In the genomic region with DNA sequence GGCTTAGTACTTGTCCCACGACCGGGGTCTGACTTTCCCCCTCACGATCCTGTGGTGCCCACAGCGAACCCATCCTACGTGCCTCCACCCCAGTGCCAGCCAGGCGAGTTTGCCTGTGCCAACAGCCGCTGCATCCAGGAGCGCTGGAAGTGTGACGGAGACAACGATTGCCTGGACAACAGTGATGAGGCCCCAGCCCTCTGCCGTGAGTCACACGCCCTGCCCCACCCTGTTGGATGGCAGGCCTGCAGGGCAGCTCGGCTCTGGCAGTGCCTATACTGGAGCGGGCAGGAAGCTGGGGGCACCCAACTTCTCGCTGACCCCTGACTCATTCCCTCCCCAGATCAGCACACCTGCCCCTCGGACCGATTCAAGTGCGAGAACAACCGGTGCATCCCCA, we compare ENCODE assay signal across 19 cellular contexts. TPM values are rescaled to one million over a fixed set of nuclear protein-coding genes. Genes with fewer than 3 reads are reported as not detected.
DNase-seq lines count a peak whose midpoint lies in the region; ATAC-seq, FAIRE-seq and TF ChIP-seq lines count a peak whose summit lies in the region.
"Had no signal": no experiment of that assay in that cellular context is flagged by ENCODE, and none has a peak within 500 bp of the region (broad histone marks: within the 10 kb centered on the region; RNA-seq: fewer than 3 reads in every experiment).

No MANE protein-coding gene starts in this region.

- FAIRE-seq in bronchial epithelial cell (lab: Jason Lieb, UNC), result no peak

- H3K27me3 ChIP-seq in MG63 (no peaks in the 10 kb centered on the region), bronchial epithelial cell (ENCODE audit: control insufficient read depth, insufficient read depth, low read length) (no peaks in the 10 kb centered on the region), osteoblast (ENCODE audit: insufficient read depth, low read length) (no peaks in the 10 kb centered on the region), upper lobe of left lung (no peaks in the 10 kb centered on the region)

- no peak for TF ChIP-seq EP300 in upper lobe of left lung (IDR thresholded peaks at IDR 0.05)

- H3K79me2 ChIP-seq in osteoblast (ENCODE audit: insufficient read depth, low read length), result peaks cover 64% of the 10 kb centered on the region

- TF ChIP-seq POLR2A in upper lobe of left lung (IDR thresholded peaks at IDR 0.05), result no peak

- H3K4me3 ChIP-seq in MG63, result no peak overlapping the region
- no peak overlapping the region for H3K4me3 ChIP-seq in bronchial epithelial cell (ENCODE audit: low read depth, low read length)
- no peak overlapping the region for H3K4me3 ChIP-seq in osteoblast (ENCODE audit: insufficient read depth, low read length)
- H3K4me3 ChIP-seq in upper lobe of left lung, result no peak overlapping the region
- H3K4me3 ChIP-seq: lung had no signal

- peaks cover 86% of the 10 kb centered on the region for H3K36me3 ChIP-seq in MG63
- peaks cover 25% of the 10 kb centered on the region for H3K36me3 ChIP-seq in bronchial epithelial cell (ENCODE audit: control insufficient read depth, insufficient read depth, low read length)
- H3K36me3 ChIP-seq in osteoblast (ENCODE audit: insufficient read depth, low read length), result peaks cover 98% of the 10 kb centered on the region
- peaks cover 10 to 88% (median 45%) of the 10 kb centered on the region in 4 donors for H3K36me3 ChIP-seq in upper lobe of left lung

- H3K9me3 ChIP-seq in MG63, result no peaks in the 10 kb centered on the region
- no peaks in the 10 kb centered on the region for H3K9me3 ChIP-seq in osteoblast (ENCODE audit: low read depth, low read length)
- no peaks in the 10 kb centered on the region for H3K9me3 ChIP-seq in upper lobe of left lung

- H2AFZ ChIP-seq in osteoblast (ENCODE audit: low read length), result no peak overlapping the region

- peaks cover 21% of the 10 kb centered on the region for H3K4me1 ChIP-seq in osteoblast (ENCODE audit: insufficient read depth, low read length)
- H3K4me1 ChIP-seq in upper lobe of left lung, result no peaks in the 10 kb centered on the region

- WGBS in upper lobe of left lung, 2 donors, result 91 to 92% methylated on average over 13 to 19 of the region's 19 CpGs

- no peak overlapping the region for H3K4me2 ChIP-seq in osteoblast (ENCODE audit: insufficient read depth, low read length)

- H3K27ac ChIP-seq in osteoblast (ENCODE audit: low read depth, low read length), result peak overlapping the region; percentile 26
- H3K27ac ChIP-seq in upper lobe of left lung, result no peak overlapping the region
- H3K27ac ChIP-seq: VCaP had no signal

- H4K20me1 ChIP-seq in osteoblast (ENCODE audit: insufficient read depth, low read length), result peaks cover 54% of the 10 kb centered on the region

- DNase-seq in Daoy (ENCODE audit: low read depth) (peak; percentile 82), MG63 (peak; percentile 57), bronchial epithelial cell (ENCODE audit: low read depth) (peak; percentile 80), osteoblast (ENCODE audit: insufficient read length, low spot score, missing footprints) (peak; percentile 94), GM20000 (ENCODE audit: low spot score) (no peak), T-helper 9 cell (no peak), upper lobe of left lung (no peak)
- DNase-seq: activated CD8-positive, alpha-beta T cell treated with anti-CD3 and anti-CD28 coated beads for 36 hours; C1 segment of cervical spinal cord; H7; KBM-7; NCI-H1417; NCI-H226 had no signal

- TF ChIP-seq CTCF in bronchial epithelial cell (IDR thresholded peaks at IDR 0.05; ENCODE audit: insufficient read depth, low read length, severe bottlenecking) (no peak), osteoblast (IDR thresholded peaks at IDR 0.05; ENCODE audit: extremely low read depth, low read depth, low read length) (no peak), GM20000 (IDR thresholded peaks at IDR 0.05; ENCODE audit: extremely low read depth, missing control alignments) (no peak), upper lobe of left lung (IDR thresholded peaks at IDR 0.05) (no peak)

- no peak for ATAC-seq in GM18498 (IDR thresholded peaks at IDR 0.05; ENCODE audit: unreplicated experiment)
- ATAC-seq in upper lobe of left lung (ENCODE audit: low FRiP score in 2 of 2), result no peak
- ATAC-seq: activated CD8-positive, alpha-beta T cell treated with anti-CD3 and anti-CD28 coated beads for 36 hours had no signal

RNA-seq across cellular contexts. Expression of gene LRP1-AS, which starts 18.3 kb away (rescaled TPM):
- total RNA-seq in Daoy (2014; rRNA removed; shearing (Covaris generic)), result not detected in 2 replicates
- total RNA-seq in MG63 (2014; rRNA removed; shearing (Covaris generic); ENCODE audit: low replicate concordance), result not detected in 2 replicates
- total RNA-seq in bronchial epithelial cell, result not detected in 2 replicates
- not detected in 2 replicates for total RNA-seq in osteoblast
- not detected for total RNA-seq in upper lobe of left lung
- total RNA-seq: activated CD8-positive, alpha-beta T cell treated with anti-CD3 and anti-CD28 coated beads for 36 hours; activated T-helper 1 cell treated with anti-CD3 and anti-CD28 coated beads, Interleukin-12 subunit alpha, Interleukin-12 subunit beta, Interleukin-2, Interleukin-4 antibody, amounts not matched to agents 30 ng/mL and 10 ng/mL and 1 ng/mL, durations not matched to agents 14 hours and 24 hours and 36 hours; glomerular endothelial cell; H7; lung; OCI-LY7 had no signal

RNA-seq across cellular contexts. Expression of gene LRP1, which starts 37.5 kb away (rescaled TPM):
- 2.8 and 3.9 TPM in 2 replicates for total RNA-seq in Daoy (2014; rRNA removed; shearing (Covaris generic))
- total RNA-seq in MG63 (2014; rRNA removed; shearing (Covaris generic); ENCODE audit: low replicate concordance), result 29.1 and 39.0 TPM in 2 replicates
- total RNA-seq in bronchial epithelial cell (24.5 and 44.2 TPM in 2 replicates), osteoblast (744 and 789 TPM in 2 replicates), upper lobe of left lung (100 to 1,000 TPM; 137 to 504 (median 308) TPM)

RNA-seq across cellular contexts. Expression of gene NXPH4, which starts 50.9 kb away (rescaled TPM):
- 0.33 and 1.7 TPM in 2 replicates for total RNA-seq in Daoy (2014; rRNA removed; shearing (Covaris generic))
- total RNA-seq in MG63 (2014; rRNA removed; shearing (Covaris generic); ENCODE audit: low replicate concordance), result 1.2 TPM in 1 of 2 replicates, not detected in the other
- total RNA-seq in bronchial epithelial cell, result 0.53 and 1.9 TPM in 2 replicates
- 0.88 and 1.1 TPM in 2 replicates for total RNA-seq in osteoblast
- total RNA-seq in upper lobe of left lung, result under 1 TPM in 3 of 6 donors, not detected in 3; 0.20 to 0.94 (median 0.22) TPM

RNA-seq across cellular contexts. Expression of gene STAT6, which starts 54.6 kb away (rescaled TPM):
- 39.1 and 44.4 TPM in 2 replicates for total RNA-seq in Daoy (2014; rRNA removed; shearing (Covaris generic))
- 53.6 and 59.7 TPM in 2 replicates for total RNA-seq in MG63 (2014; rRNA removed; shearing (Covaris generic); ENCODE audit: low replicate concordance)
- total RNA-seq in bronchial epithelial cell (30.8 and 77.7 TPM in 2 replicates), osteoblast (149 and 167 TPM in 2 replicates), upper lobe of left lung (100 to 1,000 TPM; 123 to 605 (median 251) TPM)

Comparison
In these comparisons a context has a peak if more than half of its experiments do, and no peak if none do; other contexts are left out.
1. DNase-seq: peak in Daoy (single experiment), MG63 (single experiment), bronchial epithelial cell (single experiment) and osteoblast (single experiment); none in GM20000 (single experiment), T-helper 9 cell (single experiment) and upper lobe of left lung (0 of 2).